Comparison of ENCODE assay signal across 13 cellular contexts in genomic region chr11:111427471-111427912, GRCh38. TPM values are rescaled to one million over a fixed set of nuclear protein-coding genes. Genes with fewer than 3 reads are reported as not detected.
A peak's percentile ranks its signal among the peaks of the same experiment; 100 is the strongest.
DNase-seq lines count a peak whose midpoint lies in the region; ATAC-seq and TF ChIP-seq lines count a peak whose summit lies in the region.
"Had no signal": no experiment of that assay in that cellular context is flagged by ENCODE, and none has a peak within 500 bp of the region (broad histone marks: within the 10 kb centered on the region; RNA-seq: fewer than 3 reads in every experiment).

No MANE protein-coding gene starts in this region.

- H3K36me3 ChIP-seq in thyroid gland = no peaks in the 10 kb centered on the region

- H3K27ac Mint-ChIP-seq in natural killer cell = no peak overlapping the region
- H3K27ac Mint-ChIP-seq: activated naive CD8-positive, alpha-beta T cell treated with anti-CD3 and anti-CD28 coated beads, Interleukin-2, amount 10 ng/mL, durations not matched to agents 7 days and 5 days had no signal

- DNase-seq in NCI-H1417 (lab: John Stamatoyannopoulos, UW) = peak; percentile 10 to 65 (median 45)
- no peak for DNase-seq in NCI-H1417 treated with DMSO at 0.1 percent for 48 hours (lab: John Stamatoyannopoulos, UW)
- peak; percentile 76 for DNase-seq in NCI-H2196 treated with DMSO at 0.1 percent for 48 hours (lab: John Stamatoyannopoulos, UW; ENCODE audit: unreplicated experiment)
- peak; percentile 29 for DNase-seq in amniotic epithelial cell (ENCODE audit: low read depth)
- DNase-seq in thyroid gland = peak; percentile 70 to 75
- no peak for DNase-seq in natural killer cell
- no peak for DNase-seq in activated T-cell treated with anti-CD3 and anti-CD28 coated beads, Interleukin-2, amount 50 U/mL, for 1 hour
- DNase-seq: 8988T; activated naive CD8-positive, alpha-beta T cell treated with anti-CD3 and anti-CD28 coated beads, Interleukin-2, amount 10 ng/mL, durations not matched to agents 7 days and 5 days; nucleus accumbens; stimulated activated CD4-positive, alpha-beta T cell treated with anti-CD3 and anti-CD28 coated beads, Interleukin-4, amount 100 ng/mL, for 4 hours had no signal

- H3K27me3 Mint-ChIP-seq in natural killer cell (ENCODE audit: low read depth in 2 of 2) = peaks cover 9 to 15% of the 10 kb centered on the region in 2 donors

- intact Hi-C loops in thyroid gland (cut with DNase I) (loop anchor here (5.0 kb wide), 1 partner anchor 130 kb away; the partner anchor contains the start of gene POU2AF3), natural killer cell (cut with micrococcal nuclease) (no loop called here)

- no peaks in the 10 kb centered on the region for H3K4me1 Mint-ChIP-seq in natural killer cell
- H3K4me1 Mint-ChIP-seq: activated naive CD8-positive, alpha-beta T cell treated with anti-CD3 and anti-CD28 coated beads, Interleukin-2, amount 10 ng/mL, durations not matched to agents 7 days and 5 days had no signal

- H3K27me3 ChIP-seq in thyroid gland = no peaks in the 10 kb centered on the region

- no peak overlapping the region for H3K4me3 ChIP-seq in thyroid gland (replicated peaks in 1 of 3)

- WGBS in thyroid gland, 2 donors = 26 to 27% methylated on average over 4 of the region's 4 CpGs

- TF ChIP-seq POLR2A in thyroid gland (IDR thresholded peaks at IDR 0.05) = no peak

- H3K9me3 ChIP-seq in thyroid gland = no peaks in the 10 kb centered on the region

- peaks cover 0 to 14% of the 10 kb centered on the region in 2 donors for H3K4me1 ChIP-seq in thyroid gland

- no peaks in the 10 kb centered on the region for H3K36me3 Mint-ChIP-seq in natural killer cell
- H3K36me3 Mint-ChIP-seq: activated naive CD8-positive, alpha-beta T cell treated with anti-CD3 and anti-CD28 coated beads, Interleukin-2, amount 10 ng/mL, durations not matched to agents 7 days and 5 days had no signal

- TF ChIP-seq CTCF in thyroid gland (IDR thresholded peaks at IDR 0.05) (no peak), natural killer cell (IDR thresholded peaks at IDR 0.05) (no peak)

- H3K9me3 Mint-ChIP-seq in natural killer cell = no peaks in the 10 kb centered on the region
- H3K9me3 Mint-ChIP-seq: activated naive CD8-positive, alpha-beta T cell treated with anti-CD3 and anti-CD28 coated beads, Interleukin-2, amount 10 ng/mL, durations not matched to agents 7 days and 5 days had no signal

- ATAC-seq in natural killer cell = no peak
- no peak for ATAC-seq in HG03342 (IDR thresholded peaks at IDR 0.05; ENCODE audit: unreplicated experiment)

- no peak overlapping the region for H3K4me3 Mint-ChIP-seq in natural killer cell
- H3K4me3 Mint-ChIP-seq: activated naive CD8-positive, alpha-beta T cell treated with anti-CD3 and anti-CD28 coated beads, Interleukin-2, amount 10 ng/mL, durations not matched to agents 7 days and 5 days had no signal

- H3K27ac ChIP-seq in thyroid gland = no peak overlapping the region
- H3K27ac ChIP-seq: epithelial cell of prostate had no signal

RNA-seq across cellular contexts. Expression of gene POU2AF1, which starts 48.4 kb away (rescaled TPM):
- total RNA-seq in thyroid gland = under 1 TPM in 1 of 4 donors, not detected in 3; 0.54 TPM
- total RNA-seq in natural killer cell = 10 to 100 TPM in 1 of 3 donors, 1 to 10 TPM in 1, under 1 TPM in 1; 0.82 to 16.8 (median 1.1) TPM

Comparison
In these comparisons a context has a peak if more than half of its experiments do, and no peak if none do; other contexts are left out.
1. DNase-seq: peak in NCI-H1417 (3 of 3), NCI-H2196 treated with DMSO at 0.1 percent for 48 hours (single experiment), amniotic epithelial cell (single experiment) and thyroid gland (2 of 2); none in NCI-H1417 treated with DMSO at 0.1 percent for 48 hours (single experiment), natural killer cell (single experiment) and activated T-cell treated with anti-CD3 and anti-CD28 coated beads, Interleukin-2, amount 50 U/mL, for 1 hour (single experiment).